24 cellular contexts compared by ENCODE assay signal in the genomic region with DNA sequence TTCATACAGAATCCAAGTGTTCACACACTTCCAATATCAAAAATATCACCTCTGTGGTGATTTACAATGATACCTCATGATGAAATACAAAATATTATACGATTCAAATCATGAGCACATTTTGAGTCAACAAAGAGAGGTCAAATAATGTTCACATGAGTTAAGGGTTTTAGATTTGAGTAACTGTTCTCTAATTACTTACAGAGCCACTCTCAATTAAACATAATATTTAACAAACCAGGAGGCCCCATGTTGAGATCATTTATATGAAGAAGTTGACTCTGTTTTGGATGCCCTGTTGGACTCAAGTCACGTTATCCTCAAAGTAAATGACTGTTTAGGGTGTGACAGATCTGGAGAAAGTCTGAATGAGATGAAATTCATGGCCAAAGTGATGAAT. TPM values are rescaled to one million over a fixed set of nuclear protein-coding genes. Genes with fewer than 3 reads are reported as not detected.
DNase-seq lines count a peak whose midpoint lies in the region; ATAC-seq and TF ChIP-seq lines count a peak whose summit lies in the region.
"Had no signal": no experiment of that assay in that cellular context is flagged by ENCODE, and none has a peak within 500 bp of the region (broad histone marks: within the 10 kb centered on the region; RNA-seq: fewer than 3 reads in every experiment).

No MANE protein-coding gene starts in this region.

- no peaks in the 10 kb centered on the region for H3K4me1 ChIP-seq in CD8-positive, alpha-beta memory T cell (ENCODE audit: insufficient read depth, low read length)

- no peak for DNase-seq in activated CD4-positive, alpha-beta T cell treated with anti-CD3 and anti-CD28 coated beads for 36 hours
- DNase-seq in activated CD4-positive, alpha-beta T cell treated with anti-CD3 and anti-CD28 coated beads for 48 hours, result no peak
- no peak for DNase-seq in coronary artery (ENCODE audit: low spot score)
- no peak for DNase-seq in osteocyte (ENCODE audit: extremely low spot score, unreplicated experiment)
- DNase-seq in CD8-positive, alpha-beta memory T cell, result no peak
- DNase-seq in NOMO-1 (lab: John Stamatoyannopoulos, UW; ENCODE audit: unreplicated experiment in 2 of 2), result no peak
- DNase-seq in activated CD8-positive, alpha-beta memory T cell treated with anti-CD3 and anti-CD28 coated beads, Interleukin-2, amount 10 ng/mL, durations not matched to agents 7 days and 5 days, result no peak
- DNase-seq: 8988T; activated CD4-positive, alpha-beta T cell treated with anti-CD3 and anti-CD28 coated beads, Interleukin-2, amount 10 ng/mL, durations not matched to agents 7 days and 5 days; aorta; GF-D8; GOT3; kidney glomerular epithelial cell; NCI-H1436 treated with DMSO at 0.1 percent for 48 hours; NCI-H2107; NCI-H510A; small intestine; stimulated activated naive B cell treated with anti-CD40 and anti-IgM and Interleukin-4, amounts not matched to agents 10 μg/mL and 1 μg/mL and 100 μg/mL, for 72 hours had no signal

- H3K36me3 ChIP-seq in CD8-positive, alpha-beta memory T cell (ENCODE audit: insufficient read depth, low read length), result no peaks in the 10 kb centered on the region
- H3K36me3 ChIP-seq: neutrophil had no signal

- POLR2A ChIA-PET in activated CD4-positive, alpha-beta T cell treated with anti-CD3 and anti-CD28 coated beads for 36 hours (lab: Charles Lee), result no interaction called here
- POLR2A ChIA-PET in CD8-positive, alpha-beta memory T cell (lab: Charles Lee), result no interaction called here

- no peaks in the 10 kb centered on the region for H3K36me3 Mint-ChIP-seq in activated CD4-positive, alpha-beta T cell treated with anti-CD3 and anti-CD28 coated beads for 36 hours (ENCODE audit: low read depth)
- peaks cover 14% of the 10 kb centered on the region for H3K36me3 Mint-ChIP-seq in osteocyte (ENCODE audit: unreplicated experiment)
- no peaks in the 10 kb centered on the region for H3K36me3 Mint-ChIP-seq in CD8-positive, alpha-beta memory T cell
- no peaks in the 10 kb centered on the region for H3K36me3 Mint-ChIP-seq in activated CD8-positive, alpha-beta memory T cell treated with anti-CD3 and anti-CD28 coated beads, Interleukin-2, amount 10 ng/mL, durations not matched to agents 7 days and 5 days
- H3K36me3 Mint-ChIP-seq: activated naive CD4-positive, alpha-beta T cell treated with anti-CD3 and anti-CD28 coated beads, Interleukin-2, amount 50 U/mL, for 24 hours; stimulated activated naive B cell treated with anti-CD40 and anti-IgM and Interleukin-4, amounts not matched to agents 10 μg/mL and 1 μg/mL and 100 μg/mL, for 72 hours had no signal

- H3K4me1 Mint-ChIP-seq in activated CD4-positive, alpha-beta T cell treated with anti-CD3 and anti-CD28 coated beads for 36 hours, result no peaks in the 10 kb centered on the region
- peaks cover 70% of the 10 kb centered on the region for H3K4me1 Mint-ChIP-seq in osteocyte (ENCODE audit: unreplicated experiment)
- no peaks in the 10 kb centered on the region for H3K4me1 Mint-ChIP-seq in CD8-positive, alpha-beta memory T cell
- no peaks in the 10 kb centered on the region for H3K4me1 Mint-ChIP-seq in activated CD8-positive, alpha-beta memory T cell treated with anti-CD3 and anti-CD28 coated beads, Interleukin-2, amount 10 ng/mL, durations not matched to agents 7 days and 5 days
- H3K4me1 Mint-ChIP-seq: activated CD4-positive, alpha-beta T cell treated with anti-CD3 and anti-CD28 coated beads, Interleukin-2, amount 10 ng/mL, durations not matched to agents 7 days and 5 days; activated naive CD4-positive, alpha-beta T cell treated with anti-CD3 and anti-CD28 coated beads, Interleukin-2, amount 50 U/mL, for 24 hours; central memory CD8-positive, alpha-beta T cell; stimulated activated naive B cell treated with anti-CD40 and anti-IgM and Interleukin-4, amounts not matched to agents 10 μg/mL and 1 μg/mL and 100 μg/mL, for 72 hours had no signal

- no peak overlapping the region for H3K4me3 Mint-ChIP-seq in activated CD4-positive, alpha-beta T cell treated with anti-CD3 and anti-CD28 coated beads for 36 hours
- H3K4me3 Mint-ChIP-seq in osteocyte (ENCODE audit: unreplicated experiment), result no peak overlapping the region
- no peak overlapping the region for H3K4me3 Mint-ChIP-seq in CD8-positive, alpha-beta memory T cell
- H3K4me3 Mint-ChIP-seq in activated CD8-positive, alpha-beta memory T cell treated with anti-CD3 and anti-CD28 coated beads, Interleukin-2, amount 10 ng/mL, durations not matched to agents 7 days and 5 days, result no peak overlapping the region
- H3K4me3 Mint-ChIP-seq: activated CD4-positive, alpha-beta T cell treated with anti-CD3 and anti-CD28 coated beads, Interleukin-2, amount 10 ng/mL, durations not matched to agents 7 days and 5 days; activated naive CD4-positive, alpha-beta T cell treated with anti-CD3 and anti-CD28 coated beads, Interleukin-2, amount 50 U/mL, for 24 hours; central memory CD8-positive, alpha-beta T cell; stimulated activated naive B cell treated with anti-CD40 and anti-IgM and Interleukin-4, amounts not matched to agents 10 μg/mL and 1 μg/mL and 100 μg/mL, for 72 hours had no signal

- no peak overlapping the region for H3K4me3 ChIP-seq in coronary artery
- no peak overlapping the region for H3K4me3 ChIP-seq in CD8-positive, alpha-beta memory T cell (ENCODE audit: low read length)
- H3K4me3 ChIP-seq: lung had no signal

- no peak overlapping the region for H3K27ac Mint-ChIP-seq in activated CD4-positive, alpha-beta T cell treated with anti-CD3 and anti-CD28 coated beads for 36 hours
- H3K27ac Mint-ChIP-seq in osteocyte (ENCODE audit: unreplicated experiment), result peak overlapping the region; percentile 96
- no peak overlapping the region for H3K27ac Mint-ChIP-seq in CD8-positive, alpha-beta memory T cell
- no peak overlapping the region for H3K27ac Mint-ChIP-seq in activated CD8-positive, alpha-beta memory T cell treated with anti-CD3 and anti-CD28 coated beads, Interleukin-2, amount 10 ng/mL, durations not matched to agents 7 days and 5 days
- H3K27ac Mint-ChIP-seq: activated CD4-positive, alpha-beta T cell treated with anti-CD3 and anti-CD28 coated beads, Interleukin-2, amount 10 ng/mL, durations not matched to agents 7 days and 5 days; activated naive CD4-positive, alpha-beta T cell treated with anti-CD3 and anti-CD28 coated beads, Interleukin-2, amount 50 U/mL, for 24 hours; stimulated activated naive B cell treated with anti-CD40 and anti-IgM and Interleukin-4, amounts not matched to agents 10 μg/mL and 1 μg/mL and 100 μg/mL, for 72 hours had no signal

- TF ChIP-seq CTCF in coronary artery (IDR thresholded peaks at IDR 0.05) (no peak), osteocyte (IDR thresholded peaks at IDR 0.05) (no peak)

- no peaks in the 10 kb centered on the region for H3K27me3 ChIP-seq in CD8-positive, alpha-beta memory T cell (ENCODE audit: insufficient read depth, low read length, poor library complexity, severe bottlenecking)

- H3K27me3 Mint-ChIP-seq in activated CD4-positive, alpha-beta T cell treated with anti-CD3 and anti-CD28 coated beads for 36 hours, result peaks cover 25% of the 10 kb centered on the region
- no peaks in the 10 kb centered on the region for H3K27me3 Mint-ChIP-seq in osteocyte (ENCODE audit: unreplicated experiment)
- H3K27me3 Mint-ChIP-seq in CD8-positive, alpha-beta memory T cell, result peaks cover 3 to 21% of the 10 kb centered on the region in 2 donors
- peaks cover 12% of the 10 kb centered on the region for H3K27me3 Mint-ChIP-seq in activated CD8-positive, alpha-beta memory T cell treated with anti-CD3 and anti-CD28 coated beads, Interleukin-2, amount 10 ng/mL, durations not matched to agents 7 days and 5 days
- H3K27me3 Mint-ChIP-seq: central memory CD8-positive, alpha-beta T cell had no signal

- intact Hi-C loops in activated CD4-positive, alpha-beta T cell treated with anti-CD3 and anti-CD28 coated beads for 36 hours (cut with DNase I, micrococcal nuclease), result no loop called here

- peak; percentile 26 for ATAC-seq in activated CD4-positive, alpha-beta T cell treated with anti-CD3 and anti-CD28 coated beads for 36 hours
- no peak for ATAC-seq in activated CD8-positive, alpha-beta memory T cell treated with anti-CD3 and anti-CD28 coated beads, Interleukin-2, amount 10 ng/mL, durations not matched to agents 7 days and 5 days
- no peak for ATAC-seq in GM18861 (IDR thresholded peaks at IDR 0.05; ENCODE audit: unreplicated experiment)
- ATAC-seq: stimulated activated naive B cell treated with anti-CD40 and anti-IgM and Interleukin-4, amounts not matched to agents 10 μg/mL and 1 μg/mL and 100 μg/mL, for 72 hours had no signal

- H3K9me3 Mint-ChIP-seq in activated CD4-positive, alpha-beta T cell treated with anti-CD3 and anti-CD28 coated beads for 36 hours (ENCODE audit: low read depth), result no peaks in the 10 kb centered on the region
- H3K9me3 Mint-ChIP-seq in osteocyte (ENCODE audit: unreplicated experiment), result no peaks in the 10 kb centered on the region
- H3K9me3 Mint-ChIP-seq in CD8-positive, alpha-beta memory T cell, result no peaks in the 10 kb centered on the region
- H3K9me3 Mint-ChIP-seq in activated CD8-positive, alpha-beta memory T cell treated with anti-CD3 and anti-CD28 coated beads, Interleukin-2, amount 10 ng/mL, durations not matched to agents 7 days and 5 days (ENCODE audit: low read depth), result no peaks in the 10 kb centered on the region
- H3K9me3 Mint-ChIP-seq: activated CD4-positive, alpha-beta T cell treated with anti-CD3 and anti-CD28 coated beads, Interleukin-2, amount 10 ng/mL, durations not matched to agents 7 days and 5 days; activated naive CD4-positive, alpha-beta T cell treated with anti-CD3 and anti-CD28 coated beads, Interleukin-2, amount 50 U/mL, for 24 hours; central memory CD8-positive, alpha-beta T cell; stimulated activated naive B cell treated with anti-CD40 and anti-IgM and Interleukin-4, amounts not matched to agents 10 μg/mL and 1 μg/mL and 100 μg/mL, for 72 hours had no signal

- H3K27ac ChIP-seq in coronary artery, result peak overlapping the region; percentile 57 to 94
- H3K27ac ChIP-seq in CD8-positive, alpha-beta memory T cell (ENCODE audit: low read depth, low read length), result no peak overlapping the region
- H3K27ac ChIP-seq: neutrophil had no signal

- CTCF ChIA-PET in activated CD4-positive, alpha-beta T cell treated with anti-CD3 and anti-CD28 coated beads for 36 hours (lab: Charles Lee), result no interaction called here
- CTCF ChIA-PET in CD8-positive, alpha-beta memory T cell (lab: Charles Lee), result no interaction called here
- CTCF ChIA-PET in activated CD8-positive, alpha-beta memory T cell treated with anti-CD3 and anti-CD28 coated beads, Interleukin-2, amount 10 ng/mL, durations not matched to agents 7 days and 5 days (lab: Charles Lee), result no interaction called here

- H3K9me3 ChIP-seq in CD8-positive, alpha-beta memory T cell (ENCODE audit: low read length), result no peaks in the 10 kb centered on the region
- H3K9me3 ChIP-seq: neutrophil had no signal

RNA-seq across cellular contexts. Expression of a gene that starts 53.5 kb away (rescaled TPM):
- not detected for total RNA-seq in activated CD4-positive, alpha-beta T cell treated with anti-CD3 and anti-CD28 coated beads for 36 hours
- 20.2 and 21.1 TPM in 2 replicates for total RNA-seq in osteocyte
- not detected for total RNA-seq in CD8-positive, alpha-beta memory T cell
- polyA plus RNA-seq in CD8-positive, alpha-beta memory T cell, result 0.16 TPM
- not detected for total RNA-seq in activated CD8-positive, alpha-beta memory T cell treated with anti-CD3 and anti-CD28 coated beads, Interleukin-2, amount 10 ng/mL, durations not matched to agents 7 days and 5 days
- total RNA-seq: activated CD4-positive, alpha-beta T cell treated with anti-CD3 and anti-CD28 coated beads, Interleukin-2, amount 10 ng/mL, durations not matched to agents 7 days and 5 days; T-helper 2 cell treated with Interferon-gamma antibody and Interleukin-4, amounts not matched to agents 100 ng/mL and 5 ng/mL, for 36 hours had no signal

Comparison
In these comparisons a context has a peak if more than half of its experiments do, and no peak if none do; other contexts are left out.
1. RNA of a gene that starts 53.5 kb away (total RNA-seq): 20.2 to 21.1 TPM in osteocyte; not detected in activated CD8-positive, alpha-beta memory T cell treated with anti-CD3 and anti-CD28 coated beads, Interleukin-2, amount 10 ng/mL, durations not matched to agents 7 days and 5 days, not detected in activated CD4-positive, alpha-beta T cell treated with anti-CD3 and anti-CD28 coated beads for 36 hours and not detected in CD8-positive, alpha-beta memory T cell; every median in the first group is over 10 times any median in the second.